Comparison of ENCODE assay signal across 12 cellular contexts in the genomic region with DNA sequence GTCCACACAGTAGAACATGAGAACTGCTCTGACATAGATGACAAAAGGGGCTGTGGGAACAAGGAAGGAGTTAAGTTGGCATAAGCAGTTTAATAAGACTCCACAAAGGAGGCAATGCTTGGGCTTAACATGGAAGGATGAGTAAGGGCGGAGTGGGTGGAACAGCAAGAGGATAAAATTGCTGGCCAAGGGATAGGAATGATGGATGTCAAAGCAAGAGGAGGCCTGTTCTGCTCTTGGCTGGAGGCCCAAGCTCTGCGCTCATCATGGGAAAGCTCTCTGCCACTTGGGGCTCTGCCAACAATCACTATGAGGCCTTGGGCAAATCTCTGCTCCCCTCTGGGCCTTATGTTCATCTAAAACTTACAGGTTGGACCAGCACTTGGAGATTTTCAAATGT.
DNase-seq lines count a peak whose midpoint lies in the region; ATAC-seq and TF ChIP-seq lines count a peak whose summit lies in the region.
"Had no signal": no experiment of that assay in that cellular context is flagged by ENCODE, and none has a peak within 500 bp of the region (broad histone marks: within the 10 kb centered on the region; RNA-seq: fewer than 3 reads in every experiment).

No MANE protein-coding gene starts in this region.

- DNase-seq in DMS79 treated with DMSO at 0.1 percent for 48 hours (lab: John Stamatoyannopoulos, UW) = peak; percentile 85
- DNase-seq in NCI-H1105 treated with DMSO at 0.1 percent for 48 hours (lab: John Stamatoyannopoulos, UW) = peak; percentile 76
- DNase-seq in adrenal gland = peak; percentile 49 to 79 (median 60)
- DNase-seq in iris pigment epithelial cell (ENCODE audit: low read depth) = peak; percentile 41
- DNase-seq in sigmoid colon = no peak
- DNase-seq in esophagus muscularis mucosa (ENCODE audit: extremely low spot score) = no peak
- DNase-seq in T-helper 17 cell = no peak
- DNase-seq: activated CD4-positive, alpha-beta T cell treated with anti-CD3 and anti-CD28 coated beads, Interleukin-2, amount 50 U/mL, for 1 hour; CD8-positive, alpha-beta T cell; effector memory CD4-positive, alpha-beta T cell had no signal

- peaks cover 5% of the 10 kb centered on the region for H3K27me3 Mint-ChIP-seq in T-helper 17 cell

- H3K27ac ChIP-seq in adrenal gland = no peak overlapping the region
- no peak overlapping the region for H3K27ac ChIP-seq in sigmoid colon
- no peak overlapping the region for H3K27ac ChIP-seq in esophagus muscularis mucosa (replicated peaks in 1 of 4)

- H3K36me3 ChIP-seq in adrenal gland (replicated peaks in 1 of 2) (no peaks in the 10 kb centered on the region), sigmoid colon (no peaks in the 10 kb centered on the region), esophagus muscularis mucosa (no peaks in the 10 kb centered on the region)

- H3K27me3 ChIP-seq in adrenal gland (no peaks in the 10 kb centered on the region), sigmoid colon (no peaks in the 10 kb centered on the region), esophagus muscularis mucosa (no peaks in the 10 kb centered on the region)

- H3K36me3 Mint-ChIP-seq in T-helper 17 cell (ENCODE audit: low read depth) = no peaks in the 10 kb centered on the region
- H3K36me3 Mint-ChIP-seq: activated naive CD4-positive, alpha-beta T cell treated with anti-CD3 and anti-CD28 coated beads, Interleukin-2, amount 50 U/mL, for 72 hours; CD8-positive, alpha-beta T cell had no signal

- TF ChIP-seq CTCF in adrenal gland (IDR thresholded peaks at IDR 0.05) = no peak
- TF ChIP-seq CTCF in sigmoid colon (IDR thresholded peaks at IDR 0.05) = no peak
- no peak for TF ChIP-seq CTCF in esophagus muscularis mucosa (IDR thresholded peaks at IDR 0.05)

- peaks cover 4% of the 10 kb centered on the region for H3K4me1 Mint-ChIP-seq in T-helper 17 cell

- WGBS in adrenal gland, 4 donors = 27 to 52% (median 49%) methylated on average over 2 of the region's 2 CpGs
- WGBS in sigmoid colon, 2 donors = 73 to 77% methylated on average over 2 of the region's 2 CpGs
- WGBS in esophagus muscularis mucosa = 56% methylated on average over 2 of the region's 2 CpGs

- ATAC-seq in GM18909 (IDR thresholded peaks at IDR 0.05; ENCODE audit: poor library complexity, unreplicated experiment) (no peak), T-helper 17 cell (no peak)
- ATAC-seq: activated naive CD4-positive, alpha-beta T cell treated with anti-CD3 and anti-CD28 coated beads, Interleukin-2, amount 50 U/mL, for 72 hours; CD8-positive, alpha-beta T cell had no signal

- H3K4me1 ChIP-seq in adrenal gland (replicated peaks in 1 of 2) (no peaks in the 10 kb centered on the region), sigmoid colon (no peaks in the 10 kb centered on the region), esophagus muscularis mucosa (no peaks in the 10 kb centered on the region)

- intact Hi-C loops in adrenal gland (cut with DNase I) (no loop called here), sigmoid colon (cut with DNase I) (no loop called here), esophagus muscularis mucosa (cut with DNase I) (no loop called here)

- H3K9me3 ChIP-seq in adrenal gland (replicated peaks in 1 of 3) (no peaks in the 10 kb centered on the region), sigmoid colon (no peaks in the 10 kb centered on the region), esophagus muscularis mucosa (no peaks in the 10 kb centered on the region), T-helper 17 cell (ENCODE audit: control insufficient read depth, low read length, poor library complexity, severe bottlenecking) (no peaks in the 10 kb centered on the region)

- H3K4me3 Mint-ChIP-seq in T-helper 17 cell = no peak overlapping the region
- H3K4me3 Mint-ChIP-seq: CD8-positive, alpha-beta T cell had no signal

- H3K27ac Mint-ChIP-seq in T-helper 17 cell = no peak overlapping the region
- H3K27ac Mint-ChIP-seq: activated naive CD4-positive, alpha-beta T cell treated with anti-CD3 and anti-CD28 coated beads, Interleukin-2, amount 50 U/mL, for 72 hours; CD8-positive, alpha-beta T cell had no signal

- TF ChIP-seq EP300 in sigmoid colon (IDR thresholded peaks at IDR 0.05) (no peak), esophagus muscularis mucosa (IDR thresholded peaks at IDR 0.05) (no peak)

- no peak for TF ChIP-seq POLR2A in adrenal gland (IDR thresholded peaks at IDR 0.05)
- no peak for TF ChIP-seq POLR2A in sigmoid colon (IDR thresholded peaks at IDR 0.05)
- no peak for TF ChIP-seq POLR2A in esophagus muscularis mucosa (IDR thresholded peaks at IDR 0.05; ENCODE audit: low read depth)

- H3K4me3 ChIP-seq in adrenal gland (no peak overlapping the region), sigmoid colon (no peak overlapping the region), esophagus muscularis mucosa (no peak overlapping the region)

Comparison
In these comparisons a context has a peak if more than half of its experiments do, and no peak if none do; other contexts are left out.
1. DNase-seq: peak in DMS79 treated with DMSO at 0.1 percent for 48 hours (single experiment), NCI-H1105 treated with DMSO at 0.1 percent for 48 hours (single experiment), adrenal gland (7 of 7) and iris pigment epithelial cell (single experiment); none in sigmoid colon (single experiment), esophagus muscularis mucosa (single experiment) and T-helper 17 cell (0 of 3).